ENCODE assay signal across 8 cellular contexts in genomic region chr12:68364893-68365725, GRCh38.
DNase-seq lines count a peak whose midpoint lies in the region; ATAC-seq and TF ChIP-seq lines count a peak whose summit lies in the region.

No MANE protein-coding gene starts in this region.

- peak; percentile 30 for TF ChIP-seq POLR2A in NB4 (IDR thresholded peaks at IDR 0.05; ENCODE audit: extremely low read depth, insufficient read length)

- DNase-seq in NB4 (ENCODE audit: low read depth) (peak; percentile 100), choroid plexus epithelial cell (ENCODE audit: low read depth) (peak; percentile 99), left kidney (ENCODE audit: low read depth, low spot score) (peak; percentile 95), NCI-H2196 (lab: John Stamatoyannopoulos, UW; ENCODE audit: unreplicated experiment) (no peak)
- DNase-seq in activated CD4-positive, alpha-beta T cell treated with anti-CD3 and anti-CD28 coated beads for 24 hours (ENCODE audit: low read depth in 2 of 2), result peak; percentile 68 to 76
- peak; percentile 52 to 57 for DNase-seq in stimulated activated CD4-positive, alpha-beta T cell treated with anti-CD3 and anti-CD28 coated beads, Interleukin-1b, Interleukin-23, amount 100 ng/mL, for 4 hours (ENCODE audit: low read depth in 2 of 2)

- ATAC-seq in HG02588 (IDR thresholded peaks at IDR 0.05; ENCODE audit: unreplicated experiment), result peak; percentile 87

- TF ChIP-seq CTCF in GM12875 (IDR thresholded peaks at IDR 0.05; ENCODE audit: borderline replicate concordance, insufficient read depth, low read depth, low read length), result no peak
- no peak for TF ChIP-seq CTCF in NB4 (IDR thresholded peaks at IDR 0.05; ENCODE audit: low read depth, low read length)
- TF ChIP-seq CTCF in choroid plexus epithelial cell (conservative IDR thresholded peaks at IDR 0.05; ENCODE audit: low read depth, low read length), result peak; percentile 16

- H3K4me3 ChIP-seq in GM12875 (ENCODE audit: low read depth, low read length) (peak overlapping the region; percentile 38), NB4 (ENCODE audit: low read depth, low read length) (peak overlapping the region; percentile 45), choroid plexus epithelial cell (ENCODE audit: low read depth, low read length) (peak overlapping the region; percentile 53)
